ENCODE assay signal across 8 cellular contexts in genomic region chr9:81687521-81688261, GRCh38. TPM values are rescaled to one million over a fixed set of nuclear protein-coding genes. Genes with fewer than 3 reads are reported as not detected.
DNase-seq lines count a peak whose midpoint lies in the region; ATAC-seq and TF ChIP-seq lines count a peak whose summit lies in the region.

No MANE protein-coding gene starts in this region.

- no peaks in the 10 kb centered on the region for H3K36me3 Mint-ChIP-seq in T-helper 1 cell treated with Interleukin-12 subunit alpha and Interleukin-12 subunit beta and Interleukin-4 antibody, amounts not matched to agents 30 μg/mL and 1 μg/mL, for 36 hours (ENCODE audit: low read depth)
- peaks cover 2% of the 10 kb centered on the region; the same call in 1 of the 2 replicates for H3K36me3 Mint-ChIP-seq in WTC11

- peak; percentile 33 for ATAC-seq in WTC11
- no peak for ATAC-seq in foreskin keratinocyte
- no peak for ATAC-seq in GM18868 (IDR thresholded peaks at IDR 0.05; ENCODE audit: unreplicated experiment)
- no peak for ATAC-seq in GM18858 (IDR thresholded peaks at IDR 0.05; ENCODE audit: unreplicated experiment)

- H3K27me3 Mint-ChIP-seq in T-helper 1 cell treated with Interleukin-12 subunit alpha and Interleukin-12 subunit beta and Interleukin-4 antibody, amounts not matched to agents 30 μg/mL and 1 μg/mL, for 36 hours (ENCODE audit: low read depth), result peaks cover 23% of the 10 kb centered on the region
- peaks cover 11% of the 10 kb centered on the region for H3K27me3 Mint-ChIP-seq in WTC11 (ENCODE audit: low read depth)

- H3K27ac ChIP-seq in foreskin keratinocyte (peak overlapping the region; percentile 81), neutrophil (no peak overlapping the region)

- H3K27me3 ChIP-seq in foreskin keratinocyte, result no peaks in the 10 kb centered on the region
- H3K27me3 ChIP-seq in neutrophil, result peaks cover 83% of the 10 kb centered on the region

- peaks cover 11% of the 10 kb centered on the region for H3K4me1 Mint-ChIP-seq in T-helper 1 cell treated with Interleukin-12 subunit alpha and Interleukin-12 subunit beta and Interleukin-4 antibody, amounts not matched to agents 30 μg/mL and 1 μg/mL, for 36 hours (ENCODE audit: low read depth)
- H3K4me1 Mint-ChIP-seq in WTC11, result peaks cover 23% of the 10 kb centered on the region

- POLR2A ChIA-PET in WTC11 (lab: Charles Lee), result no interaction called here

- H3K9me3 ChIP-seq in neutrophil, result no peaks in the 10 kb centered on the region

- H3K4me3 Mint-ChIP-seq in T-helper 1 cell treated with Interleukin-12 subunit alpha and Interleukin-12 subunit beta and Interleukin-4 antibody, amounts not matched to agents 30 μg/mL and 1 μg/mL, for 36 hours, result peak overlapping the region; percentile 54
- no peak overlapping the region for H3K4me3 Mint-ChIP-seq in WTC11

- no peak overlapping the region for H3K27ac Mint-ChIP-seq in T-helper 1 cell treated with Interleukin-12 subunit alpha and Interleukin-12 subunit beta and Interleukin-4 antibody, amounts not matched to agents 30 μg/mL and 1 μg/mL, for 36 hours
- peak overlapping the region; percentile 94 for H3K27ac Mint-ChIP-seq in WTC11

- H3K4me1 ChIP-seq in foreskin keratinocyte (peaks cover 6% of the 10 kb centered on the region), neutrophil (ENCODE audit: control insufficient read depth in 1 of 2, insufficient read depth in 1 of 2, low read depth in 1 of 2, low read length in 1 of 2) (peaks cover 28 to 39% of the 10 kb centered on the region in 2 experiments)

- no peaks in the 10 kb centered on the region for H3K9me3 Mint-ChIP-seq in T-helper 1 cell treated with Interleukin-12 subunit alpha and Interleukin-12 subunit beta and Interleukin-4 antibody, amounts not matched to agents 30 μg/mL and 1 μg/mL, for 36 hours
- H3K9me3 Mint-ChIP-seq in WTC11, result no peaks in the 10 kb centered on the region

- CTCF ChIA-PET in WTC11 (lab: Charles Lee), result no interaction called here

- DNase-seq in T-helper 1 cell (no peak), WTC11 (ENCODE audit: low spot score) (peak; percentile 86), foreskin keratinocyte (peak in 1 of 2 donors; percentile 54), midbrain (lab: John Stamatoyannopoulos, UW) (no peak)

- H3K36me3 ChIP-seq in neutrophil, result no peaks in the 10 kb centered on the region

- peak overlapping the region; percentile 85 to 96 for H3K4me3 ChIP-seq in neutrophil (ENCODE audit: low read depth in 1 of 2, low read length in 1 of 2)

- TF ChIP-seq CTCF in WTC11 (IDR thresholded peaks at IDR 0.05) (no peak), foreskin keratinocyte (conservative IDR thresholded peaks at IDR 0.05) (no peak), neutrophil (IDR thresholded peaks at IDR 0.05) (no peak)

TF ChIP-seq in WTC11, 78 proteins besides CTCF, POLR2A, EP300 and RAD21 (continues in another document):
- no peak for TF ChIP-seq NR3C1 (CRISPR knock-in tag; conservative IDR thresholded peaks at IDR 0.05; ENCODE audit: low read depth)
- TF ChIP-seq GRHL2 (CRISPR knock-in tag; IDR thresholded peaks at IDR 0.05; ENCODE audit: insufficient replicate concordance, severe bottlenecking), result no peak
- no peak for TF ChIP-seq ZNF263 (CRISPR knock-in tag; IDR thresholded peaks at IDR 0.05; ENCODE audit: low read depth)
- TF ChIP-seq ZNF281 (CRISPR knock-in tag; IDR thresholded peaks at IDR 0.05), result peak; percentile 94
- TF ChIP-seq NR1H2 (CRISPR knock-in tag; IDR thresholded peaks at IDR 0.05), result no peak
- TF ChIP-seq MXD4 (CRISPR knock-in tag; IDR thresholded peaks at IDR 0.05; ENCODE audit: borderline replicate concordance), result no peak
- TF ChIP-seq FOXP1 (CRISPR knock-in tag; IDR thresholded peaks at IDR 0.05; ENCODE audit: borderline replicate concordance), result peak; percentile 75
- TF ChIP-seq ZNF416 (CRISPR knock-in tag; IDR thresholded peaks at IDR 0.05), result no peak
- no peak for TF ChIP-seq ZNF532 (CRISPR knock-in tag; IDR thresholded peaks at IDR 0.05; ENCODE audit: borderline replicate concordance)
- no peak; the same call in 1 of the 2 replicates for TF ChIP-seq CREM (CRISPR knock-in tag; IDR thresholded peaks at IDR 0.05)
- TF ChIP-seq MLX (CRISPR knock-in tag; IDR thresholded peaks at IDR 0.05), result no peak
- TF ChIP-seq STAT6 (CRISPR knock-in tag; conservative IDR thresholded peaks at IDR 0.05; ENCODE audit: low read depth), result no peak
- no peak for TF ChIP-seq PRRX2 (CRISPR knock-in tag; IDR thresholded peaks at IDR 0.05)

RNA-seq across cellular contexts. Expression of gene TLE1, which starts 1.7 kb away (rescaled TPM):
- total RNA-seq in WTC11 (2021) (93.2 to 97.7 TPM (median 93.9 TPM) in 3 replicates), foreskin keratinocyte (21.4 and 24.2 TPM in 2 replicates)
- 15.1 and 19.0 TPM in 2 replicates for polyA plus RNA-seq in foreskin keratinocyte
